In genomic region chr1:235763962-235764361, GRCh38 we compare ENCODE assay signal across 14 cellular contexts.
DNase-seq lines count a peak whose midpoint lies in the region; ATAC-seq, FAIRE-seq and TF ChIP-seq lines count a peak whose summit lies in the region.
"Had no signal": no experiment of that assay in that cellular context is flagged by ENCODE, and none has a peak within 500 bp of the region (broad histone marks: within the 10 kb centered on the region; RNA-seq: fewer than 3 reads in every experiment).

No MANE protein-coding gene starts in this region.

- H3K4me1 ChIP-seq in kidney (ENCODE audit: control insufficient read depth in 1 of 2, insufficient read depth in 1 of 2, low read depth in 1 of 2, low read length in 2 of 2), result no peaks in the 10 kb centered on the region
- H3K4me1 ChIP-seq: parathyroid adenoma had no signal

- H3K36me3 ChIP-seq in kidney (ENCODE audit: control insufficient read depth in 1 of 2, insufficient read depth in 2 of 2, low read length in 2 of 2), result peaks cover 6 to 9% of the 10 kb centered on the region in 2 donors

- H3K4me3 Mint-ChIP-seq in activated B cell treated with CpG ODN at 0.5 μM for 24 hours, result no peak overlapping the region
- H3K4me3 Mint-ChIP-seq in MCF 10A (ENCODE audit: unreplicated experiment), result no peak overlapping the region

- no peaks in the 10 kb centered on the region for H3K9me3 ChIP-seq in kidney (ENCODE audit: control insufficient read depth in 1 of 2, low read length in 2 of 2)

- DNase-seq in stimulated activated CD4-positive, alpha-beta T cell treated with anti-CD3 and anti-CD28 coated beads, Interleukin-1b, Interleukin-23, amount 100 ng/mL, for 48 hours, result peak; percentile 11
- no peak for DNase-seq in stimulated activated CD4-positive, alpha-beta T cell treated with anti-CD3 and anti-CD28 coated beads, Interleukin-2, amount 100 ng/mL, for 48 hours
- DNase-seq in activated B cell treated with CpG ODN at 0.5 μM for 24 hours (no peak), DMS79 treated with DMSO at 0.1 percent for 48 hours (lab: John Stamatoyannopoulos, UW) (no peak), kidney (no peak), MCF 10A (ENCODE audit: unreplicated experiment) (no peak), midbrain (lab: John Stamatoyannopoulos, UW) (no peak)
- DNase-seq: amygdala, NCI-H1417 treated with DMSO at 0.1 percent for 48 hours, NCI-H524, T1000 had no signal

- CTCF ChIA-PET in activated B cell treated with CpG ODN at 0.5 μM for 24 hours (lab: Charles Lee) (no interaction called here), MCF 10A (lab: Yijun Ruan, JAX) (interaction anchor here (0.6 to 1.3 kb wide), 3 partner anchors 18 to 208 kb away, joined by 4 to 11 read pairs (median 6); no protein-coding TSS in a partner anchor)

- no peak for TF ChIP-seq CTCF in activated B cell treated with CpG ODN at 0.5 μM for 24 hours (IDR thresholded peaks at IDR 0.05)
- no peak for TF ChIP-seq CTCF in kidney (IDR thresholded peaks at IDR 0.05; ENCODE audit: borderline replicate concordance, extremely low read depth, insufficient read depth)
- no peak for TF ChIP-seq CTCF in MCF 10A (IDR thresholded peaks at IDR 0.05; ENCODE audit: unreplicated experiment)

- peaks cover 18% of the 10 kb centered on the region for H3K4me1 Mint-ChIP-seq in activated B cell treated with CpG ODN at 0.5 μM for 24 hours
- H3K4me1 Mint-ChIP-seq in MCF 10A (ENCODE audit: insufficient read depth, unreplicated experiment), result peaks cover 3% of the 10 kb centered on the region

- ATAC-seq in HG02759 (IDR thresholded peaks at IDR 0.05; ENCODE audit: unreplicated experiment), result peak; percentile 73
- ATAC-seq in activated B cell treated with CpG ODN at 0.5 μM for 24 hours (ENCODE audit: low read depth), result peak; percentile 75

- no TSS peak for BruUV-seq in MCF 10A (replicated peaks; lab: Mats Ljungman, UMichigan)

- POLR2A ChIA-PET in activated B cell treated with CpG ODN at 0.5 μM for 24 hours (lab: Charles Lee) (no interaction called here), MCF 10A (lab: Yijun Ruan, JAX) (interaction anchor here (1.0 to 1.6 kb wide), 4 partner anchors 13 to 320 kb away, joined by 3 to 6 read pairs (median 4); no protein-coding TSS in a partner anchor)

- H3K27ac ChIP-seq in kidney (ENCODE audit: low read depth in 2 of 2, low read length in 2 of 2), result no peak overlapping the region
- H3K27ac ChIP-seq: coronary artery, parathyroid adenoma had no signal

- no peak overlapping the region for H3K4me3 ChIP-seq in kidney (ENCODE audit: low read length in 2 of 2)
- H3K4me3 ChIP-seq: coronary artery had no signal

- intact Hi-C loops in activated B cell treated with CpG ODN at 0.5 μM for 24 hours (cut with micrococcal nuclease) (no loop called here), kidney (cut with DNase I) (no loop called here), MCF 10A (cut with micrococcal nuclease) (no loop called here)

- H3K27me3 Mint-ChIP-seq in activated B cell treated with CpG ODN at 0.5 μM for 24 hours (no peaks in the 10 kb centered on the region), MCF 10A (ENCODE audit: insufficient read depth, unreplicated experiment) (no peaks in the 10 kb centered on the region)

- H3K9me3 Mint-ChIP-seq in activated B cell treated with CpG ODN at 0.5 μM for 24 hours (no peaks in the 10 kb centered on the region), MCF 10A (ENCODE audit: unreplicated experiment) (no peaks in the 10 kb centered on the region)

- H3K27ac Mint-ChIP-seq in activated B cell treated with CpG ODN at 0.5 μM for 24 hours (no peak overlapping the region), MCF 10A (ENCODE audit: low read depth, unreplicated experiment) (no peak overlapping the region)

- no peak overlapping the region for H3K9ac ChIP-seq in kidney (ENCODE audit: low read length in 2 of 2)
- H3K9ac ChIP-seq: parathyroid adenoma had no signal

- no peak for FAIRE-seq in kidney (lab: Jason Lieb, UNC)

- peaks cover 47% of the 10 kb centered on the region for H3K36me3 Mint-ChIP-seq in activated B cell treated with CpG ODN at 0.5 μM for 24 hours (ENCODE audit: low read depth)
- H3K36me3 Mint-ChIP-seq in MCF 10A (ENCODE audit: insufficient read depth, unreplicated experiment), result peaks cover 13% of the 10 kb centered on the region
